In genomic region chr10:17214486-17214885, GRCh38 we compare ENCODE assay signal across 12 cellular contexts. TPM values are rescaled to one million over a fixed set of nuclear protein-coding genes. Genes with fewer than 3 reads are reported as not detected.
A peak's percentile ranks its signal among the peaks of the same experiment; 100 is the strongest.
DNase-seq lines count a peak whose midpoint lies in the region; ATAC-seq and TF ChIP-seq lines count a peak whose summit lies in the region.
"Had no signal": no experiment of that assay in that cellular context is flagged by ENCODE, and none has a peak within 500 bp of the region (broad histone marks: within the 10 kb centered on the region; RNA-seq: fewer than 3 reads in every experiment).

No MANE protein-coding gene starts in this region.

- H3K4me3 ChIP-seq in MG63 (peak overlapping the region; percentile 20), mesenchymal stem cell (ENCODE audit: insufficient read depth in 1 of 2, low read depth in 1 of 2, low read length in 2 of 2) (peak overlapping the region in 1 of 2 experiments; percentile 74), upper lobe of left lung (no peak overlapping the region)
- H3K4me3 ChIP-seq: gastrocnemius medialis had no signal

- TF ChIP-seq POLR2A in upper lobe of left lung (IDR thresholded peaks at IDR 0.05), result no peak

- ATAC-seq in upper lobe of left lung (ENCODE audit: low FRiP score in 2 of 2) (no peak), HG02678 (IDR thresholded peaks at IDR 0.05; ENCODE audit: unreplicated experiment) (no peak)

- H3K27me3 ChIP-seq in MG63, result no peaks in the 10 kb centered on the region
- no peaks in the 10 kb centered on the region for H3K27me3 ChIP-seq in mesenchymal stem cell (ENCODE audit: control insufficient read depth in 1 of 2, insufficient read depth in 1 of 2, low read length in 2 of 2)
- H3K27me3 ChIP-seq in upper lobe of left lung, result no peaks in the 10 kb centered on the region
- H3K27me3 ChIP-seq: gastrocnemius medialis had no signal

- H2BK15ac ChIP-seq in mesenchymal stem cell (ENCODE audit: low read depth, poor library complexity, severe bottlenecking), result no peak overlapping the region

- H3K27ac ChIP-seq in mesenchymal stem cell (ENCODE audit: low read length, poor library complexity, severe bottlenecking), result peak overlapping the region; percentile 100
- H3K27ac ChIP-seq in upper lobe of left lung, result peak overlapping the region; percentile 70 to 86 (median 78)

- H4K8ac ChIP-seq in mesenchymal stem cell (ENCODE audit: low read length), result no peak overlapping the region

- H2AFZ ChIP-seq in mesenchymal stem cell (ENCODE audit: low read depth, low read length), result no peak overlapping the region

- DNase-seq in MG63 (no peak), chondrocyte (ENCODE audit: low spot score) (no peak), mesenchymal stem cell (peak; percentile 37), upper lobe of left lung (no peak), mesenteric fat pad (ENCODE audit: low spot score) (no peak), OCI-M2 (lab: John Stamatoyannopoulos, UW; ENCODE audit: unreplicated experiment) (no peak)
- DNase-seq: activated CD4-positive, alpha-beta T cell treated with anti-CD3 and anti-CD28 coated beads, Interleukin-2, amount 50 U/mL, for 1 hour; DMS79 treated with DMSO at 0.1 percent for 48 hours; gastrocnemius medialis; stimulated activated CD8-positive, alpha-beta memory T cell treated with anti-CD3 and anti-CD28 coated beads, Interleukin-4, amount 100 ng/mL, for 48 hours had no signal

- peak overlapping the region; percentile 94 for H3K9ac ChIP-seq in mesenchymal stem cell (ENCODE audit: low read length)

- peak overlapping the region; percentile 87 for H3K27ac Mint-ChIP-seq in chondrocyte (ENCODE audit: unreplicated experiment)
- H3K27ac Mint-ChIP-seq: memory B cell had no signal

- no peaks in the 10 kb centered on the region for H3K9me3 Mint-ChIP-seq in chondrocyte (ENCODE audit: low read depth)
- H3K9me3 Mint-ChIP-seq: memory B cell had no signal

- H2BK5ac ChIP-seq in mesenchymal stem cell (ENCODE audit: low read depth, low read length, poor library complexity, severe bottlenecking), result peak overlapping the region; percentile 86

- no peaks in the 10 kb centered on the region for H3K27me3 Mint-ChIP-seq in chondrocyte (ENCODE audit: low read depth)
- H3K27me3 Mint-ChIP-seq: memory B cell had no signal

- H3K14ac ChIP-seq in mesenchymal stem cell (ENCODE audit: low read length in 2 of 2), result no peak overlapping the region

- 84% methylated on average over 4 of the region's 4 CpGs for WGBS in mesenchymal stem cell
- WGBS in upper lobe of left lung, 2 donors, result 81 to 89% methylated on average over 4 of the region's 4 CpGs

- H3K36me3 ChIP-seq in MG63 (no peaks in the 10 kb centered on the region), mesenchymal stem cell (ENCODE audit: control insufficient read depth in 1 of 2, insufficient read depth in 2 of 2, low read depth in 1 of 2, low read length in 2 of 2) (peaks cover 0 to 3% of the 10 kb centered on the region in 2 experiments), upper lobe of left lung (no peaks in the 10 kb centered on the region)
- H3K36me3 ChIP-seq: gastrocnemius medialis had no signal

- peaks cover 90% of the 10 kb centered on the region for H3K4me1 Mint-ChIP-seq in chondrocyte (ENCODE audit: low read depth)

- H4K91ac ChIP-seq in mesenchymal stem cell (ENCODE audit: low read length), result no peak overlapping the region

- H3K9me3 ChIP-seq in MG63 (no peaks in the 10 kb centered on the region), mesenchymal stem cell (ENCODE audit: control insufficient read depth, low read length) (no peaks in the 10 kb centered on the region), upper lobe of left lung (no peaks in the 10 kb centered on the region)
- H3K9me3 ChIP-seq: gastrocnemius medialis had no signal

- H3K4me1 ChIP-seq in mesenchymal stem cell (ENCODE audit: control insufficient read depth, insufficient read depth, low read depth, low read length) (peaks cover 11% of the 10 kb centered on the region), upper lobe of left lung (peaks cover 16 to 28% (median 25%) of the 10 kb centered on the region in 4 donors)

- no peak overlapping the region for H3K23ac ChIP-seq in mesenchymal stem cell (ENCODE audit: low read length in 2 of 2)

- H3K4ac ChIP-seq in mesenchymal stem cell (ENCODE audit: low read depth in 1 of 2, low read length in 2 of 2), result no peak overlapping the region

- no peak overlapping the region for H3K4me2 ChIP-seq in mesenchymal stem cell (ENCODE audit: low read length, poor library complexity, severe bottlenecking)

- no peak overlapping the region for H2AK5ac ChIP-seq in mesenchymal stem cell (ENCODE audit: low read length, severe bottlenecking)

- no peak for TF ChIP-seq EP300 in upper lobe of left lung (IDR thresholded peaks at IDR 0.05)

- H2BK120ac ChIP-seq in mesenchymal stem cell (ENCODE audit: low read depth, low read length), result no peak overlapping the region

- H3K4me3 Mint-ChIP-seq in chondrocyte (ENCODE audit: unreplicated experiment), result peak overlapping the region; percentile 49
- H3K4me3 Mint-ChIP-seq: memory B cell had no signal

- no peak overlapping the region for H2BK12ac ChIP-seq in mesenchymal stem cell (ENCODE audit: low read length in 2 of 2)

- peaks cover 6% of the 10 kb centered on the region for H3K79me1 ChIP-seq in mesenchymal stem cell (replicated peaks; ENCODE audit: low read length, poor library complexity, severe bottlenecking)

- H3K36me3 Mint-ChIP-seq in chondrocyte (ENCODE audit: low read depth), result no peaks in the 10 kb centered on the region

- TF ChIP-seq CTCF in chondrocyte (IDR thresholded peaks at IDR 0.05) (no peak), upper lobe of left lung (IDR thresholded peaks at IDR 0.05) (no peak)

- H3K18ac ChIP-seq in mesenchymal stem cell (ENCODE audit: low read depth in 1 of 2, low read length in 2 of 2), result no peak overlapping the region

RNA-seq across cellular contexts. Expression of gene TRDMT1, which starts 13.0 kb away (rescaled TPM):
- total RNA-seq in MG63 (2014; rRNA removed; shearing (Covaris generic); ENCODE audit: low replicate concordance), result 3.3 and 13.1 TPM in 2 replicates
- 3.1 to 6.4 TPM (median 4.7 TPM) in 3 replicates for total RNA-seq in chondrocyte
- 4.6 TPM for polyA plus RNA-seq in mesenchymal stem cell (2013, experiment 1 of 2)
- 4.0 TPM for polyA plus RNA-seq in mesenchymal stem cell (2013, experiment 2 of 2)
- total RNA-seq in upper lobe of left lung, result 10 to 100 TPM in 2 of 6 donors, 1 to 10 TPM in 4; 5.8 to 22.0 (median 7.4) TPM
- total RNA-seq in mesenteric fat pad, result 7.1 TPM

RNA-seq across cellular contexts. Expression of gene VIM, which starts 13.6 kb away (rescaled TPM):
- 6,535 and 7,091 TPM in 2 replicates for total RNA-seq in MG63 (2014; rRNA removed; shearing (Covaris generic); ENCODE audit: low replicate concordance)
- total RNA-seq in chondrocyte (2,627 to 4,580 TPM (median 4,556 TPM) in 3 replicates), upper lobe of left lung (1,000 to 10,000 TPM in 5 of 6 donors, 100 to 1,000 TPM in 1; 999 to 2,711 (median 1,731) TPM), mesenteric fat pad (3,828 TPM)
- 5,108 TPM for polyA plus RNA-seq in mesenchymal stem cell (2013, experiment 1 of 2)
- 5,084 TPM for polyA plus RNA-seq in mesenchymal stem cell (2013, experiment 2 of 2)
